Comparison of ENCODE assay signal across 8 cellular contexts in genomic region chr22:22955866-22956535, GRCh38.
DNase-seq lines count a peak whose midpoint lies in the region; ATAC-seq and TF ChIP-seq lines count a peak whose summit lies in the region.

No MANE protein-coding gene starts in this region.

- no peak overlapping the region for H3K4me2 ChIP-seq in neuronal stem cell (ENCODE audit: insufficient read depth, low read length, poor library complexity, severe bottlenecking)

- H3K36me3 Mint-ChIP-seq in activated T-cell treated with anti-CD3 and anti-CD28 coated beads, Interleukin-2, amount 50 U/mL, for 72 hours (ENCODE audit: insufficient read depth in 2 of 2) = no peaks in the 10 kb centered on the region

- H2BK15ac ChIP-seq in neuronal stem cell (ENCODE audit: low read length) = no peak overlapping the region

- no peak overlapping the region for H3K4ac ChIP-seq in neuronal stem cell (ENCODE audit: low read length)

- no peak overlapping the region for H2BK12ac ChIP-seq in neuronal stem cell (ENCODE audit: low read length)

- H3K36me3 ChIP-seq in neuronal stem cell (replicated peaks in 1 of 2; ENCODE audit: control insufficient read depth in 2 of 2, insufficient read depth in 2 of 2, low read length in 2 of 2) (no peaks in the 10 kb centered on the region), tibial artery (no peaks in the 10 kb centered on the region)

- H3K9me3 ChIP-seq in neuronal stem cell (replicated peaks in 1 of 2; ENCODE audit: control insufficient read depth in 2 of 2, insufficient read depth in 1 of 2, low read depth in 1 of 2, low read length in 2 of 2) (peaks cover 0 to 5% of the 10 kb centered on the region in 2 donors), tibial artery (no peaks in the 10 kb centered on the region)

- H3K4me1 ChIP-seq in neuronal stem cell (ENCODE audit: control insufficient read depth in 2 of 2, insufficient read depth in 1 of 2, low read depth in 1 of 2, low read length in 2 of 2) = peaks cover 0 to 2% of the 10 kb centered on the region in 2 donors
- H3K4me1 ChIP-seq in tibial artery = no peaks in the 10 kb centered on the region

- H3K27ac Mint-ChIP-seq in activated T-cell treated with anti-CD3 and anti-CD28 coated beads, Interleukin-2, amount 50 U/mL, for 72 hours = no peak overlapping the region

- H3K4me3 ChIP-seq in fibroblast of pulmonary artery (replicated peaks; ENCODE audit: low read depth, low read length) (no peak overlapping the region), neuronal stem cell (ENCODE audit: low read length in 2 of 2) (no peak overlapping the region), tibial artery (no peak overlapping the region)

- no peak overlapping the region for H3K4me3 Mint-ChIP-seq in activated T-cell treated with anti-CD3 and anti-CD28 coated beads, Interleukin-2, amount 50 U/mL, for 72 hours

- no peaks in the 10 kb centered on the region for H3K79me1 ChIP-seq in neuronal stem cell (ENCODE audit: low read depth, low read length)

- no peak overlapping the region for H3K14ac ChIP-seq in neuronal stem cell (ENCODE audit: low read length)

- intact Hi-C loops in tibial artery (cut with DNase I; ENCODE audit: low total_unique reads) = loop anchor here (2.0 to 10.0 kb wide), 3 partner anchors 101 to 429 kb away; no protein-coding TSS in a partner anchor

- no CpG with 5 or more reads among the region's 8 CpGs for WGBS in neuronal stem cell (ENCODE audit: extremely low coverage in 2 of 2, insufficient read length in 2 of 2, insufficient replicate concordance in 1 of 2), 2 donors

- TF ChIP-seq CTCF in fibroblast of pulmonary artery (IDR thresholded peaks at IDR 0.05; ENCODE audit: low read length, missing control alignments) (peak; percentile 91), tibial artery (IDR thresholded peaks at IDR 0.05) (peak; percentile 59 to 70)

- H2AFZ ChIP-seq in neuronal stem cell (ENCODE audit: low read length) = no peak overlapping the region

- H2AK5ac ChIP-seq in neuronal stem cell (ENCODE audit: low read depth, low read length) = peak overlapping the region; percentile 88

- peaks cover 58% of the 10 kb centered on the region for H3K27me3 Mint-ChIP-seq in activated T-cell treated with anti-CD3 and anti-CD28 coated beads, Interleukin-2, amount 50 U/mL, for 72 hours (ENCODE audit: low read depth)

- peak overlapping the region; percentile 62 for H3K23ac ChIP-seq in neuronal stem cell (ENCODE audit: low read depth, low read length, poor library complexity)

- H3K9me3 Mint-ChIP-seq in activated T-cell treated with anti-CD3 and anti-CD28 coated beads, Interleukin-2, amount 50 U/mL, for 72 hours = no peaks in the 10 kb centered on the region

- H3K27me3 ChIP-seq in neuronal stem cell (ENCODE audit: control insufficient read depth in 3 of 3, insufficient read depth in 3 of 3, low read depth in 1 of 3, low read length in 3 of 3) = peaks cover 0 to 9% (median 3%) of the 10 kb centered on the region in 3 experiments
- peaks cover 0 to 62% of the 10 kb centered on the region in 2 donors for H3K27me3 ChIP-seq in tibial artery

- no peak overlapping the region for H2BK120ac ChIP-seq in neuronal stem cell (ENCODE audit: low read depth, low read length)

- no peak overlapping the region for H4K91ac ChIP-seq in neuronal stem cell (ENCODE audit: low read depth, low read length, poor library complexity)

- peak; percentile 83 for DNase-seq in CD1c-positive myeloid dendritic cell (ENCODE audit: extremely low spot score)
- DNase-seq in OCI-M1 (lab: John Stamatoyannopoulos, UW) = peak; percentile 85
- DNase-seq in activated T-cell treated with anti-CD3 and anti-CD28 coated beads, Interleukin-2, amount 50 U/mL, for 72 hours = peak; percentile 64 to 68
- peak; percentile 81 for DNase-seq in fibroblast of pulmonary artery (ENCODE audit: low read depth)
- peak; percentile 79 for DNase-seq in neuronal stem cell (ENCODE audit: low spot score)
- DNase-seq in tibial artery = peak in 1 of 2 donors; percentile 77

- H3K27ac ChIP-seq in neuronal stem cell (replicated peaks; ENCODE audit: low read length) (no peak overlapping the region), tibial artery (no peak overlapping the region)

- no peak overlapping the region for H2BK5ac ChIP-seq in neuronal stem cell (ENCODE audit: low read length)

- H4K8ac ChIP-seq in neuronal stem cell (ENCODE audit: low read depth, low read length) = no peak overlapping the region

- H3K9ac ChIP-seq in neuronal stem cell (ENCODE audit: low read depth, low read length, poor library complexity) = no peak overlapping the region

- peaks cover 7% of the 10 kb centered on the region for H3K4me1 Mint-ChIP-seq in activated T-cell treated with anti-CD3 and anti-CD28 coated beads, Interleukin-2, amount 50 U/mL, for 72 hours (ENCODE audit: low read depth)

- peak overlapping the region; percentile 63 for H3K18ac ChIP-seq in neuronal stem cell (ENCODE audit: low read length)

- ATAC-seq in HG02798 (IDR thresholded peaks at IDR 0.05; ENCODE audit: poor library complexity, unreplicated experiment) = peak; percentile 64
- ATAC-seq in activated T-cell treated with anti-CD3 and anti-CD28 coated beads, Interleukin-2, amount 50 U/mL, for 72 hours (replicated peaks in 1 of 2) = peak; percentile 79
- ATAC-seq in GM18907 (IDR thresholded peaks at IDR 0.05; ENCODE audit: unreplicated experiment) = no peak
